1 cellular context compared by ENCODE assay signal in genomic region chr2:196168181-196168580, GRCh38.
TF ChIP-seq lines count a peak whose summit lies in the region.

No MANE protein-coding gene starts in this region.

TF ChIP-seq in SK-N-SH treated with all-trans-retinoic acid at 6 μM for 48 hours, 23 proteins besides CTCF, POLR2A, EP300 and RAD21:
- TF ChIP-seq POU6F1 (CRISPR knock-in tag; IDR thresholded peaks at IDR 0.05; ENCODE audit: borderline replicate concordance, low read depth) = no peak
- TF ChIP-seq BACH2 (CRISPR knock-in tag; IDR thresholded peaks at IDR 0.05; ENCODE audit: borderline replicate concordance) = no peak
- TF ChIP-seq ISL1 (CRISPR knock-in tag; IDR thresholded peaks at IDR 0.05) = no peak
- no peak for TF ChIP-seq RARB (CRISPR knock-in tag; IDR thresholded peaks at IDR 0.05)
- no peak for TF ChIP-seq TOX (CRISPR knock-in tag; IDR thresholded peaks at IDR 0.05; ENCODE audit: borderline replicate concordance)
- TF ChIP-seq PPARA (CRISPR knock-in tag; IDR thresholded peaks at IDR 0.05; ENCODE audit: borderline replicate concordance) = no peak
- TF ChIP-seq SNAI2 (CRISPR knock-in tag; IDR thresholded peaks at IDR 0.05) = no peak
- TF ChIP-seq TCF4 (CRISPR knock-in tag; IDR thresholded peaks at IDR 0.05; ENCODE audit: borderline replicate concordance) = no peak
- TF ChIP-seq ZC3H10 (CRISPR knock-in tag; IDR thresholded peaks at IDR 0.05) = no peak
- TF ChIP-seq ZNF70 (CRISPR knock-in tag; IDR thresholded peaks at IDR 0.05) = no peak
